Comparison of ENCODE assay signal across 8 cellular contexts in genomic region chr1:25568090-25568833, GRCh38. TPM values are rescaled to one million over a fixed set of nuclear protein-coding genes. Genes with fewer than 3 reads are reported as not detected.
DNase-seq lines count a peak whose midpoint lies in the region; ATAC-seq and TF ChIP-seq lines count a peak whose summit lies in the region.

No MANE protein-coding gene starts in this region.

- TF ChIP-seq CTCF in mammary epithelial cell (conservative IDR thresholded peaks at IDR 0.05 in 1 of 2, IDR thresholded peaks at IDR 0.05 in 1 of 2; ENCODE audit: extremely low read depth in 1 of 2, insufficient read depth in 1 of 2, low read depth in 1 of 2, low read length in 2 of 2) (peak in 1 of 2 donors; percentile 47), liver (IDR thresholded peaks at IDR 0.05; ENCODE audit: low read depth, low read length, missing input control) (no peak), MM.1S (IDR thresholded peaks at IDR 0.05; ENCODE audit: low read length) (no peak)

- CTCF ChIA-PET in mammary epithelial cell (lab: Charles Lee; ENCODE audit: low non-redundant PET) = no interaction called here

- H3K9me3 ChIP-seq in mammary epithelial cell (replicated peaks; ENCODE audit: insufficient read depth, low read length) (no peaks in the 10 kb centered on the region), liver (ENCODE audit: control insufficient read depth in 4 of 4, low read length in 3 of 4) (no peaks in the 10 kb centered on the region), MM.1S (replicated peaks; ENCODE audit: insufficient read depth, low read length) (no peaks in the 10 kb centered on the region)

- H3K4me3 ChIP-seq in mammary epithelial cell (replicated peaks in 1 of 3; ENCODE audit: insufficient read depth in 1 of 3, low read depth in 2 of 3, low read length in 3 of 3) (peak overlapping the region in 2 of 3 experiments; percentile 4 to 7), liver (ENCODE audit: low read depth in 1 of 3, low read length in 3 of 3) (no peak overlapping the region), MM.1S (ENCODE audit: low read length) (no peak overlapping the region)

- TF ChIP-seq RAD21 in liver (IDR thresholded peaks at IDR 0.05) = peak in 1 of 2 donors; percentile 3

- H3K4me2 ChIP-seq in mammary epithelial cell (ENCODE audit: insufficient read depth, low read depth, low read length) = peak overlapping the region; percentile 90
- H3K4me2 ChIP-seq in MM.1S (ENCODE audit: low read depth, low read length) = no peak overlapping the region

- TSS peak; percentile 34 for BruUV-seq in mammary epithelial cell (replicated peaks; lab: Mats Ljungman, UMichigan)

- under 1% methylated on average over 21 of the region's 21 CpGs for WGBS in mammary epithelial cell (ENCODE audit: low coverage, missing lambda C conversion rate)
- WGBS in liver = 73% methylated on average over 21 of the region's 21 CpGs

- H3K27ac ChIP-seq in mammary epithelial cell (ENCODE audit: insufficient read depth, low read depth, low read length) (peak overlapping the region; percentile 86), liver (ENCODE audit: low read depth in 1 of 2, low read length in 2 of 2) (peak overlapping the region in 1 of 2 donors; percentile 76), MM.1S (ENCODE audit: low read length) (no peak overlapping the region)

- DNase-seq in AG08395 (ENCODE audit: low spot score) (peak; percentile 73), HuH-7.5 (ENCODE audit: low spot score) (peak; percentile 41), mammary epithelial cell (peak; percentile 97), NCI-H446 treated with DMSO at 0.1 percent for 48 hours (lab: John Stamatoyannopoulos, UW) (no peak), NCI-H146 treated with DMSO at 0.1 percent for 48 hours (lab: John Stamatoyannopoulos, UW; ENCODE audit: unreplicated experiment) (no peak), MM.1S (no peak)

- H3F3A ChIP-seq in MM.1S (ENCODE audit: insufficient read depth, low read length) = peaks cover 6% of the 10 kb centered on the region

- H3K36me3 ChIP-seq in mammary epithelial cell (ENCODE audit: insufficient read depth, low read length) = no peaks in the 10 kb centered on the region
- H3K36me3 ChIP-seq in liver (ENCODE audit: control insufficient read depth in 4 of 4, insufficient read depth in 3 of 4, low read depth in 1 of 4, low read length in 3 of 4) = peaks cover 0 to 12% (median 2%) of the 10 kb centered on the region in 4 donors
- peaks cover 16% of the 10 kb centered on the region for H3K36me3 ChIP-seq in MM.1S (replicated peaks; ENCODE audit: insufficient read depth, low read length)

- H3K79me2 ChIP-seq in mammary epithelial cell (ENCODE audit: insufficient read depth, low read length) = no peaks in the 10 kb centered on the region
- peaks cover 19% of the 10 kb centered on the region for H3K79me2 ChIP-seq in MM.1S (ENCODE audit: low read length)

- H3K27me3 ChIP-seq in mammary epithelial cell (ENCODE audit: insufficient read depth, low read length) = no peaks in the 10 kb centered on the region
- H3K27me3 ChIP-seq in liver (ENCODE audit: control insufficient read depth in 4 of 4, insufficient read depth in 4 of 4, low read length in 3 of 4) = no peaks in the 10 kb centered on the region
- no peaks in the 10 kb centered on the region for H3K27me3 ChIP-seq in MM.1S (replicated peaks; ENCODE audit: insufficient read depth, low read length)

- H2AFZ ChIP-seq in mammary epithelial cell (ENCODE audit: low read depth, low read length) (peak overlapping the region; percentile 63), MM.1S (ENCODE audit: low read length) (no peak overlapping the region)

- dilution Hi-C loops in mammary epithelial cell (cut with HindIII; ENCODE audit: low sequenced_read_pairs) = no loop called here

- H3K9ac ChIP-seq in mammary epithelial cell (ENCODE audit: insufficient read depth, low read length) (peak overlapping the region; percentile 62), liver (ENCODE audit: low read depth in 1 of 2, low read length in 2 of 2) (no peak overlapping the region), MM.1S (ENCODE audit: low read length) (no peak overlapping the region)

- H3K9me2 ChIP-seq in MM.1S (replicated peaks; ENCODE audit: insufficient read depth, low read length) = no peaks in the 10 kb centered on the region

- in situ Hi-C loops in mammary epithelial cell (cut with MboI; ENCODE audit: low sequenced_read_pairs in 2 of 2) = no loop called here

- ATAC-seq in HG02885 (IDR thresholded peaks at IDR 0.05; ENCODE audit: poor library complexity, unreplicated experiment) = no peak

- no peaks in the 10 kb centered on the region for H4K20me1 ChIP-seq in mammary epithelial cell (ENCODE audit: insufficient read depth, low read length)
- no peaks in the 10 kb centered on the region; the same call in 1 of the 2 replicates for H4K20me1 ChIP-seq in MM.1S (ENCODE audit: insufficient read depth, low read length)

- intact Hi-C loops in mammary epithelial cell (cut with micrococcal nuclease) = loop anchor here (1.0 to 5.0 kb wide), 3 partner anchors 25 to 66 kb away; partner anchors contain the start of gene LDLRAP1

- H3K4me1 ChIP-seq in mammary epithelial cell (ENCODE audit: insufficient read depth, low read length) (peaks cover 47% of the 10 kb centered on the region), liver (ENCODE audit: control insufficient read depth in 4 of 4, insufficient read depth in 4 of 4, low read length in 3 of 4) (peaks cover 7 to 52% (median 43%) of the 10 kb centered on the region in 4 donors), MM.1S (ENCODE audit: low read length) (peaks cover 14% of the 10 kb centered on the region)

TF ChIP-seq in liver, 16 proteins besides CTCF, POLR2A, EP300 and RAD21:
- TF ChIP-seq NR2F2 (IDR thresholded peaks at IDR 0.05) (peak; percentile 77), SP1 (IDR thresholded peaks at IDR 0.05) (no peak)

RNA-seq across cellular contexts. Expression of gene LDLRAP1, which starts 24.9 kb away (rescaled TPM):
- total RNA-seq in mammary epithelial cell (10 to 100 TPM; 23.0 to 32.7 TPM), liver (10 to 100 TPM in 1 of 2 donors, 1 to 10 TPM in 1; 5.2 to 17.8 TPM)
- polyA plus RNA-seq in mammary epithelial cell (28.8 TPM), liver (10 to 100 TPM; 11.3 to 15.2 TPM)
- 27.1 TPM for polyA minus RNA-seq in mammary epithelial cell

RNA-seq across cellular contexts. Expression of gene MAN1C1, which starts 48.3 kb away (rescaled TPM):
- total RNA-seq in mammary epithelial cell = under 1 TPM; 0.07 to 0.33 TPM
- polyA plus RNA-seq in mammary epithelial cell = 0.18 TPM
- polyA minus RNA-seq in mammary epithelial cell = not detected
- total RNA-seq in liver = 1 to 10 TPM; 6.3 to 9.3 TPM
- polyA plus RNA-seq in liver = 10 to 100 TPM in 1 of 2 donors, 1 to 10 TPM in 1; 6.9 to 16.0 TPM

Comparison
In these comparisons a context has a peak if more than half of its experiments do, and no peak if none do; other contexts are left out.
1. DNase-seq: peak in AG08395 (single experiment), HuH-7.5 (single experiment) and mammary epithelial cell (single experiment); none in NCI-H446 treated with DMSO at 0.1 percent for 48 hours (single experiment), NCI-H146 treated with DMSO at 0.1 percent for 48 hours (single experiment) and MM.1S (single experiment).
2. H3K4me3 ChIP-seq: peak in mammary epithelial cell (2 of 3); none in liver (0 of 3) and MM.1S (single experiment).
3. RNA of gene MAN1C1, which starts 48.3 kb away (total RNA-seq): 6.3 to 9.3 TPM in liver; 0.07 to 0.33 TPM in mammary epithelial cell; every median in the first group is over 4 times any median in the second.